ENCODE assay signal across 1 cellular context in the genomic region with DNA sequence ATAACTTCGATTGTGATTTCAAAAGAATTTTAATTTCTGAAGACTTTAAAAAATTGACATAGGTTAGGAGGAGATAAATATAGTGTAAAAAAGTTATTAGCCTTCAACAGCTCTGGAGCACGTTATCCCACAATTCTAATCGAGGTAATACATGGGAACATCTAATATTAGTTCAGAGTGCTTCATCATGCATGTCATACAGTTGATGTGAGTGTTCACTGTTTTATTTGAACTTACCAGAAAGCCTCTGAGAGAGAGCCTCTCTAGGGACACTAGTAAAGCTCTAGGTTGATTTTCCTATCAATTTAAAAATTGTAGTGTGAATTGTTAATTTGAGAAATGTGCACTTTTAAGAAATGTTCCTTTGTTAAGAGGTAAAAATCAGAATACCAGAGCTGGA.
TF ChIP-seq lines count a peak whose summit lies in the region.

No MANE protein-coding gene starts in this region.

TF ChIP-seq in IMR-90, 13 proteins besides CTCF, POLR2A, EP300 and RAD21 (continued from another document):
- TF ChIP-seq, protein P1, sequence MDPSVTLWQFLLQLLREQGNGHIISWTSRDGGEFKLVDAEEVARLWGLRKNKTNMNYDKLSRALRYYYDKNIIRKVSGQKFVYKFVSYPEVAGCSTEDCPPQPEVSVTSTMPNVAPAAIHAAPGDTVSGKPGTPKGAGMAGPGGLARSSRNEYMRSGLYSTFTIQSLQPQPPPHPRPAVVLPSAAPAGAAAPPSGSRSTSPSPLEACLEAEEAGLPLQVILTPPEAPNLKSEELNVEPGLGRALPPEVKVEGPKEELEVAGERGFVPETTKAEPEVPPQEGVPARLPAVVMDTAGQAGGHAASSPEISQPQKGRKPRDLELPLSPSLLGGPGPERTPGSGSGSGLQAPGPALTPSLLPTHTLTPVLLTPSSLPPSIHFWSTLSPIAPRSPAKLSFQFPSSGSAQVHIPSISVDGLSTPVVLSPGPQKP (IDR thresholded peaks at IDR 0.05; ENCODE audit: borderline replicate concordance, low read depth, low read length), result no peak
- TF ChIP-seq MAFK (IDR thresholded peaks at IDR 0.05; ENCODE audit: low read depth, low read length), result no peak
- no peak for TF ChIP-seq MXI1 (IDR thresholded peaks at IDR 0.05; ENCODE audit: borderline replicate concordance, low read depth, low read length)
- TF ChIP-seq NFE2L2 (IDR thresholded peaks at IDR 0.05; ENCODE audit: low read depth, low read length), result no peak
- TF ChIP-seq BHLHE40 (IDR thresholded peaks at IDR 0.05; ENCODE audit: low read depth, low read length), result no peak
- TF ChIP-seq, protein P2, sequence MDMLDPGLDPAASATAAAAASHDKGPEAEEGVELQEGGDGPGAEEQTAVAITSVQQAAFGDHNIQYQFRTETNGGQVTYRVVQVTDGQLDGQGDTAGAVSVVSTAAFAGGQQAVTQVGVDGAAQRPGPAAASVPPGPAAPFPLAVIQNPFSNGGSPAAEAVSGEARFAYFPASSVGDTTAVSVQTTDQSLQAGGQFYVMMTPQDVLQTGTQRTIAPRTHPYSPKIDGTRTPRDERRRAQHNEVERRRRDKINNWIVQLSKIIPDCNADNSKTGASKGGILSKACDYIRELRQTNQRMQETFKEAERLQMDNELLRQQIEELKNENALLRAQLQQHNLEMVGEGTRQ (IDR thresholded peaks at IDR 0.05; ENCODE audit: low read depth, low read length), result no peak
- TF ChIP-seq SMC3 (IDR thresholded peaks at IDR 0.05; ENCODE audit: low read depth, low read length), result no peak
- TF ChIP-seq CEBPB (IDR thresholded peaks at IDR 0.05; ENCODE audit: low read depth, low read length), result no peak
- TF ChIP-seq FOS (IDR thresholded peaks at IDR 0.05; ENCODE audit: low read depth, low read length), result no peak
- no peak for TF ChIP-seq MAZ (IDR thresholded peaks at IDR 0.05; ENCODE audit: borderline replicate concordance, low read depth, low read length)
- no peak for TF ChIP-seq CHD1 (IDR thresholded peaks at IDR 0.05; ENCODE audit: low read depth, low read length)
